8 cellular contexts compared by ENCODE assay signal in the genomic region with DNA sequence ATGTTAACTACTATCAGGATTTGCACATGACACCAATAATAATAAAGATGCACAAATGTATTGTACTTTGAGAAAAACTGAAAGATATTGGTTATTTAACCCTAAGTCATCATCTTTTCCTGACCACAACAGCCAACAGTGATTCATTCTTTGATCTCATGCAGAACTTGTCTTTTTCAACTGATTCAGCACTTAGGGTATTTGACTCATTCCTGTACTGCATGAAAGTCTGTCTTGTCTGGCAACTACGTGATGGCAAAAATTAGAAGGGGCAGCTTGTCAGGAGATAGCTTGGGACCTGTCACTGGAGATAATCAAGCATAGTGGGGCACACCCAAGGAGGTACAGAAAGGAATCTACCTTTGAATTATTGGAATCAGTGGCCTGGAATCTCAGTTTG.
DNase-seq lines count a peak whose midpoint lies in the region; ATAC-seq and FAIRE-seq lines count a peak whose summit lies in the region.

No MANE protein-coding gene starts in this region.

- peaks cover 4% of the 10 kb centered on the region for H3K4me1 ChIP-seq in right cardiac atrium (ENCODE audit: control insufficient read depth, insufficient read depth, low read length)

- no peak overlapping the region for H3K4me3 ChIP-seq in right cardiac atrium (ENCODE audit: low read length)

- intact Hi-C loops in right cardiac atrium (cut with DNase I): no loop called here

- no peak overlapping the region for H3K27ac ChIP-seq in right cardiac atrium (ENCODE audit: low read length)

- DNase-seq in AG08396 (ENCODE audit: low spot score) (peak; percentile 28), brain pericyte (ENCODE audit: low read depth, low spot score) (peak; percentile 65), urothelium cell line (ENCODE audit: low spot score) (peak; percentile 84), right cardiac atrium (no peak), NCI-H187 (lab: John Stamatoyannopoulos, UW) (no peak), GOT3 (lab: John Stamatoyannopoulos, UW) (no peak)

- peak; percentile 79 for FAIRE-seq in urothelium cell line (lab: Jason Lieb, UNC)

- no peaks in the 10 kb centered on the region for H3K27me3 ChIP-seq in right cardiac atrium (ENCODE audit: control insufficient read depth, insufficient read depth)

- WGBS in right cardiac atrium: 56% methylated on average over 1 of the region's 1 CpG

- peak; percentile 76 for ATAC-seq in GM19372 (IDR thresholded peaks at IDR 0.05; ENCODE audit: low read depth, unreplicated experiment)
- ATAC-seq in HG03521 (IDR thresholded peaks at IDR 0.05; ENCODE audit: unreplicated experiment): peak; percentile 70
- no peak for ATAC-seq in right cardiac atrium

- no peaks in the 10 kb centered on the region for H3K9me3 ChIP-seq in right cardiac atrium (ENCODE audit: control insufficient read depth, low read length)

Comparison
In these comparisons a context has a peak if more than half of its experiments do, and no peak if none do; other contexts are left out.
1. DNase-seq: peak in AG08396 (single experiment), brain pericyte (single experiment) and urothelium cell line (single experiment); none in right cardiac atrium (0 of 3), NCI-H187 (0 of 2) and GOT3 (single experiment).
2. ATAC-seq: peak in GM19372 (single experiment) and HG03521 (single experiment); none in right cardiac atrium (0 of 2).